ENCODE assay signal across 14 cellular contexts in genomic region chr11:116478205-116478604, GRCh38.
DNase-seq lines count a peak whose midpoint lies in the region; ATAC-seq and TF ChIP-seq lines count a peak whose summit lies in the region.
"Had no signal": no experiment of that assay in that cellular context is flagged by ENCODE, and none has a peak within 500 bp of the region (broad histone marks: within the 10 kb centered on the region; RNA-seq: fewer than 3 reads in every experiment).

No MANE protein-coding gene starts in this region.

- peak overlapping the region; percentile 30 for H3K27ac ChIP-seq in VCaP
- H3K27ac ChIP-seq: BLaER1 treated with 17β-estradiol and CSF1 and Interleukin-3, amounts not matched to agents 10 nM and 100 nM had no signal

- no peak for TF ChIP-seq CTCF in VCaP (conservative IDR thresholded peaks at IDR 0.05)

- ATAC-seq in GM18520 (IDR thresholded peaks at IDR 0.05; ENCODE audit: unreplicated experiment) (no peak), HG02642 (IDR thresholded peaks at IDR 0.05; ENCODE audit: poor library complexity, unreplicated experiment) (no peak)
- ATAC-seq: CD8-positive, alpha-beta T cell; GM23338 had no signal

- peak; percentile 51 for DNase-seq in D341Med (ENCODE audit: low spot score)
- peak; percentile 67 for DNase-seq in NCI-H82 treated with DMSO at 0.1 percent for 48 hours (lab: John Stamatoyannopoulos, UW; ENCODE audit: unreplicated experiment)
- DNase-seq in dedifferentiated amniotic fluid mesenchymal stem cell (ENCODE audit: extremely low spot score) = no peak
- no peak for DNase-seq in activated CD4-positive, CD25-positive, alpha-beta regulatory T cell (lab: John Stamatoyannopoulos, UW)
- DNase-seq: 8988T; Calu3; CD8-positive, alpha-beta T cell; HCEC 1CT; HFFc6 had no signal

Comparison
In these comparisons a context has a peak if more than half of its experiments do, and no peak if none do; other contexts are left out.
1. DNase-seq: peak in D341Med (single experiment) and NCI-H82 treated with DMSO at 0.1 percent for 48 hours (single experiment); none in dedifferentiated amniotic fluid mesenchymal stem cell (single experiment) and activated CD4-positive, CD25-positive, alpha-beta regulatory T cell (0 of 4).